ENCODE assay signal across 15 cellular contexts in the genomic region with DNA sequence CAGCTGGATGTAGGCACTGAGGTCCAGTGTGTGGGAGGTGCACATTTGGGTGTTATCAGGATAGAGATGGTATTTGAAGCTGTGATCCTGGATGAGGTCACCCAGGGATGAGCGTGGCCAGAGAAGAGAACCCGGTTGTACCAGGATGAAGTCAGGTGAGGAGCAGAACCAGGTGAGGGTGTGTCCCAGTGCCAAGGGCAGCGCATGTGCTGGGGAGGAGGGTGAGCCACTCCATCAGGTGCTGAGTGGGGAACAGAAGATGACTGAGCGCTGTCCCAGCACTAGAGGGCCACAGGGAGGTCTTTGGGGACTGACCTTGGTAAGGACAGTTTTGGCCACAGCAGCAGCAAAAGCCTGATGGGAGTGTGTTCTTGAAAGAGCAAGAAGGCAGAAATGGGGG. TPM values are rescaled to one million over a fixed set of nuclear protein-coding genes. Genes with fewer than 3 reads are reported as not detected.
A peak's percentile ranks its signal among the peaks of the same experiment; 100 is the strongest.
DNase-seq lines count a peak whose midpoint lies in the region; ATAC-seq and TF ChIP-seq lines count a peak whose summit lies in the region.
"Had no signal": no experiment of that assay in that cellular context is flagged by ENCODE, and none has a peak within 500 bp of the region (broad histone marks: within the 10 kb centered on the region; RNA-seq: fewer than 3 reads in every experiment).

No MANE protein-coding gene starts in this region.

- TF ChIP-seq EP300 in upper lobe of left lung (IDR thresholded peaks at IDR 0.05) = no peak

- intact Hi-C loops in OCI-LY7 (cut with micrococcal nuclease; ENCODE audit: unreplicated experiment) = loop anchor here (10.0 kb wide), 1 partner anchor 248 kb away; a partner anchor contains a TSS

- H3K4me1 Mint-ChIP-seq in activated T-cell treated with anti-CD3 and anti-CD28 coated beads, Interleukin-2, amount 50 U/mL, for 24 hours (ENCODE audit: low read depth) = peaks cover 31% of the 10 kb centered on the region
- peaks cover 25% of the 10 kb centered on the region for H3K4me1 Mint-ChIP-seq in central memory CD8-positive, alpha-beta T cell
- peaks cover 32% of the 10 kb centered on the region for H3K4me1 Mint-ChIP-seq in stimulated activated effector memory CD8-positive, alpha-beta T cell treated with anti-CD3 and anti-CD28 coated beads, Interleukin-12 subunit alpha, Interleukin-12 subunit beta, amount 100 ng/mL, for 72 hours

- DNase-seq in activated T-cell treated with anti-CD3 and anti-CD28 coated beads, Interleukin-2, amount 50 U/mL, for 24 hours = no peak
- DNase-seq in activated T-cell treated with anti-CD3 and anti-CD28 coated beads, Interleukin-2, amount 50 U/mL, for 1 hour = no peak
- DNase-seq in OCI-LY7 (ENCODE audit: low spot score) (peak; percentile 29), upper lobe of left lung (no peak), NCI-H2029 treated with DMSO at 0.1 percent for 48 hours (lab: John Stamatoyannopoulos, UW) (no peak)
- DNase-seq in central memory CD8-positive, alpha-beta T cell (ENCODE audit: low spot score in 2 of 2) = no peak
- DNase-seq in stimulated activated effector memory CD8-positive, alpha-beta T cell treated with anti-CD3 and anti-CD28 coated beads, Interleukin-12 subunit alpha, Interleukin-12 subunit beta, amount 100 ng/mL, for 72 hours (ENCODE audit: low spot score in 2 of 2) = no peak
- DNase-seq: activated CD4-positive, alpha-beta T cell treated with anti-CD3 and anti-CD28 coated beads for 1 hour; amniotic stem cell; NCI-H1048; thyroid gland had no signal

- peaks cover 44% of the 10 kb centered on the region for H3K36me3 ChIP-seq in OCI-LY7 (ENCODE audit: insufficient read depth, low read length)
- peaks cover 0 to 31% (median 21%) of the 10 kb centered on the region in 4 donors for H3K36me3 ChIP-seq in upper lobe of left lung

- H3K9me2 ChIP-seq in OCI-LY7 (ENCODE audit: insufficient read depth, low read length) = no peaks in the 10 kb centered on the region

- no peaks in the 10 kb centered on the region for H3K27me3 ChIP-seq in upper lobe of left lung
- H3K27me3 ChIP-seq: thyroid gland had no signal

- peaks cover 26% of the 10 kb centered on the region for H3K79me2 ChIP-seq in OCI-LY7 (ENCODE audit: insufficient read depth, low read depth, low read length)

- CTCF ChIA-PET in OCI-LY7 (lab: Charles Lee; ENCODE audit: unreplicated experiment) = no interaction called here

- no TSS peak for BruUV-seq in OCI-LY7 (replicated peaks; lab: Mats Ljungman, UMichigan)

- no peaks in the 10 kb centered on the region for H3K9me3 Mint-ChIP-seq in activated T-cell treated with anti-CD3 and anti-CD28 coated beads, Interleukin-2, amount 50 U/mL, for 24 hours
- H3K9me3 Mint-ChIP-seq in central memory CD8-positive, alpha-beta T cell = no peaks in the 10 kb centered on the region
- H3K9me3 Mint-ChIP-seq in stimulated activated effector memory CD8-positive, alpha-beta T cell treated with anti-CD3 and anti-CD28 coated beads, Interleukin-12 subunit alpha, Interleukin-12 subunit beta, amount 100 ng/mL, for 72 hours = no peaks in the 10 kb centered on the region
- H3K9me3 Mint-ChIP-seq: IgD-negative memory B cell had no signal

- TF ChIP-seq CTCF in OCI-LY7 (conservative IDR thresholded peaks at IDR 0.05; ENCODE audit: low read length) (peak; percentile 44; the same call in 1 of the 2 replicates), upper lobe of left lung (IDR thresholded peaks at IDR 0.05) (no peak)

- 92 to 98% methylated on average over 4 of the region's 4 CpGs for WGBS in upper lobe of left lung, 2 donors

- no peak for TF ChIP-seq POLR2A in upper lobe of left lung (IDR thresholded peaks at IDR 0.05)

- H3K36me3 Mint-ChIP-seq in activated T-cell treated with anti-CD3 and anti-CD28 coated beads, Interleukin-2, amount 50 U/mL, for 24 hours (ENCODE audit: low read depth) = peaks cover 55% of the 10 kb centered on the region
- H3K36me3 Mint-ChIP-seq in central memory CD8-positive, alpha-beta T cell (ENCODE audit: insufficient read depth) = peaks cover 9% of the 10 kb centered on the region
- peaks cover 31% of the 10 kb centered on the region for H3K36me3 Mint-ChIP-seq in stimulated activated effector memory CD8-positive, alpha-beta T cell treated with anti-CD3 and anti-CD28 coated beads, Interleukin-12 subunit alpha, Interleukin-12 subunit beta, amount 100 ng/mL, for 72 hours

- peak overlapping the region; percentile 71 for H3K4me2 ChIP-seq in OCI-LY7 (ENCODE audit: low read length)

- POLR2A ChIA-PET in OCI-LY7 (lab: Charles Lee) = interaction anchor here (0.6 kb wide), 1 partner anchor 23 kb away, joined by 3 read pairs; no protein-coding TSS in a partner anchor

- no peaks in the 10 kb centered on the region for H3K9me3 ChIP-seq in OCI-LY7 (ENCODE audit: low read length)
- no peaks in the 10 kb centered on the region for H3K9me3 ChIP-seq in upper lobe of left lung
- H3K9me3 ChIP-seq: thyroid gland had no signal

- peak overlapping the region; percentile 8 for H3K27ac Mint-ChIP-seq in activated T-cell treated with anti-CD3 and anti-CD28 coated beads, Interleukin-2, amount 50 U/mL, for 24 hours
- peak overlapping the region; percentile 36 for H3K27ac Mint-ChIP-seq in central memory CD8-positive, alpha-beta T cell (ENCODE audit: low read depth)
- peak overlapping the region; percentile 84 for H3K27ac Mint-ChIP-seq in stimulated activated effector memory CD8-positive, alpha-beta T cell treated with anti-CD3 and anti-CD28 coated beads, Interleukin-12 subunit alpha, Interleukin-12 subunit beta, amount 100 ng/mL, for 72 hours
- H3K27ac Mint-ChIP-seq: IgD-negative memory B cell had no signal

- H3K4me3 ChIP-seq in OCI-LY7 (ENCODE audit: low read depth, low read length, poor library complexity, severe bottlenecking) (no peak overlapping the region), upper lobe of left lung (no peak overlapping the region)
- H3K4me3 ChIP-seq: thyroid gland had no signal

- H3K27ac ChIP-seq in OCI-LY7 (ENCODE audit: low read depth, low read length, poor library complexity, severe bottlenecking) = no peak overlapping the region
- H3K27ac ChIP-seq in upper lobe of left lung = no peak overlapping the region
- H3K27ac ChIP-seq: thyroid gland had no signal

- H2AFZ ChIP-seq in OCI-LY7 (ENCODE audit: low read length) = no peak overlapping the region

- H3K4me3 Mint-ChIP-seq in activated T-cell treated with anti-CD3 and anti-CD28 coated beads, Interleukin-2, amount 50 U/mL, for 24 hours = no peak overlapping the region
- no peak overlapping the region for H3K4me3 Mint-ChIP-seq in central memory CD8-positive, alpha-beta T cell
- no peak overlapping the region for H3K4me3 Mint-ChIP-seq in stimulated activated effector memory CD8-positive, alpha-beta T cell treated with anti-CD3 and anti-CD28 coated beads, Interleukin-12 subunit alpha, Interleukin-12 subunit beta, amount 100 ng/mL, for 72 hours

- H4K20me1 ChIP-seq in OCI-LY7 (ENCODE audit: insufficient read depth, low read length) = no peaks in the 10 kb centered on the region

- peaks cover 26% of the 10 kb centered on the region for H3K4me1 ChIP-seq in OCI-LY7 (ENCODE audit: insufficient read depth, low read length, poor library complexity, severe bottlenecking)
- H3K4me1 ChIP-seq in upper lobe of left lung = peaks cover 15 to 27% (median 21%) of the 10 kb centered on the region in 4 donors

- no peak for ATAC-seq in central memory CD8-positive, alpha-beta T cell (replicated peaks; ENCODE audit: extremely low read depth, poor library complexity, severe bottlenecking)
- ATAC-seq in stimulated activated effector memory CD8-positive, alpha-beta T cell treated with anti-CD3 and anti-CD28 coated beads, Interleukin-12 subunit alpha, Interleukin-12 subunit beta, amount 100 ng/mL, for 72 hours = no peak
- ATAC-seq in upper lobe of left lung (ENCODE audit: low FRiP score in 2 of 2) (no peak), HG02571 (IDR thresholded peaks at IDR 0.05; ENCODE audit: unreplicated experiment) (no peak)
- ATAC-seq: right cardiac atrium had no signal

- no peaks in the 10 kb centered on the region for H3K27me3 Mint-ChIP-seq in activated T-cell treated with anti-CD3 and anti-CD28 coated beads, Interleukin-2, amount 50 U/mL, for 24 hours
- no peaks in the 10 kb centered on the region for H3K27me3 Mint-ChIP-seq in central memory CD8-positive, alpha-beta T cell
- H3K27me3 Mint-ChIP-seq: IgD-negative memory B cell had no signal

RNA-seq across cellular contexts. Expression of a gene that starts 2.7 kb away (rescaled TPM):
- 113 and 130 TPM in 2 replicates for total RNA-seq in OCI-LY7 (2014; rRNA removed; shearing (Covaris generic))
- total RNA-seq in OCI-LY7 (2022) (95.9 and 102 TPM in 2 replicates), upper lobe of left lung (100 to 1,000 TPM in 1 of 6 donors, 10 to 100 TPM in 5; 41.9 to 113 (median 81.2) TPM)

RNA-seq across cellular contexts. Expression of a gene that starts 10.5 kb away (rescaled TPM):
- 25.9 and 31.6 TPM in 2 replicates for total RNA-seq in OCI-LY7 (2014; rRNA removed; shearing (Covaris generic))
- total RNA-seq in OCI-LY7 (2022) (28.3 and 33.6 TPM in 2 replicates), upper lobe of left lung (10 to 100 TPM; 14.7 to 32.1 (median 21.2) TPM)

RNA-seq across cellular contexts. Expression of a gene that starts 19.9 kb away (rescaled TPM):
- 0.33 and 0.79 TPM in 2 replicates for total RNA-seq in OCI-LY7 (2014; rRNA removed; shearing (Covaris generic))
- 0.61 and 0.70 TPM in 2 replicates for total RNA-seq in OCI-LY7 (2022)
- 10 to 100 TPM in 1 of 6 donors, 1 to 10 TPM in 5; 1.7 to 36.7 (median 6.0) TPM for total RNA-seq in upper lobe of left lung

RNA-seq across cellular contexts. Expression of a gene that starts 24.3 kb away (rescaled TPM):
- 23.3 and 28.2 TPM in 2 replicates for total RNA-seq in OCI-LY7 (2014; rRNA removed; shearing (Covaris generic))
- total RNA-seq in OCI-LY7 (2022) = 32.5 and 32.7 TPM in 2 replicates
- 10 to 100 TPM in 5 of 6 donors, 1 to 10 TPM in 1; 9.1 to 18.9 (median 14.5) TPM for total RNA-seq in upper lobe of left lung

RNA-seq across cellular contexts. Expression of a gene that starts 41.6 kb away (rescaled TPM):
- total RNA-seq in OCI-LY7 (2014; rRNA removed; shearing (Covaris generic)) = 2.7 and 7.1 TPM in 2 replicates
- 3.9 and 4.6 TPM in 2 replicates for total RNA-seq in OCI-LY7 (2022)
- 10 to 100 TPM in 2 of 6 donors, 1 to 10 TPM in 4; 5.9 to 27.2 (median 9.1) TPM for total RNA-seq in upper lobe of left lung
- total RNA-seq: A172 had no signal

Comparison
In these comparisons a context has a peak if more than half of its experiments do, and no peak if none do; other contexts are left out.
1. H3K27ac Mint-ChIP-seq: peak in every context shown above with its lines; median percentile 84 in stimulated activated effector memory CD8-positive, alpha-beta T cell treated with anti-CD3 and anti-CD28 coated beads, Interleukin-12 subunit alpha, Interleukin-12 subunit beta, amount 100 ng/mL, for 72 hours; 36 in central memory CD8-positive, alpha-beta T cell; 8 in activated T-cell treated with anti-CD3 and anti-CD28 coated beads, Interleukin-2, amount 50 U/mL, for 24 hours.